8 cellular contexts compared by ENCODE assay signal in genomic region chr14:102525213-102526143, GRCh38. TPM values are rescaled to one million over a fixed set of nuclear protein-coding genes. Genes with fewer than 3 reads are reported as not detected.
DNase-seq lines count a peak whose midpoint lies in the region; ATAC-seq, FAIRE-seq and TF ChIP-seq lines count a peak whose summit lies in the region.

No MANE protein-coding gene starts in this region.

- no peak for TF ChIP-seq CTCF in GM12878 (IDR thresholded peaks at IDR 0.05 in 2 of 3, conservative IDR thresholded peaks at IDR 0.05 in 1 of 3; ENCODE audit: control insufficient read depth in 2 of 3, extremely low read depth in 1 of 3, insufficient read depth in 1 of 3, low read depth in 3 of 3, low read length in 3 of 3)

- peak overlapping the region; percentile 94 for H3K4me3 Mint-ChIP-seq in activated CD4-positive, alpha-beta T cell treated with anti-CD3 and anti-CD28 coated beads, Interleukin-2, amount 10 ng/mL, durations not matched to agents 24 days and 14 days

- peaks cover 1% of the 10 kb centered on the region for H3K36me3 Mint-ChIP-seq in activated CD4-positive, alpha-beta T cell treated with anti-CD3 and anti-CD28 coated beads, Interleukin-2, amount 10 ng/mL, durations not matched to agents 24 days and 14 days (ENCODE audit: low read depth)

- H3K79me2 ChIP-seq in GM12878 (ENCODE audit: control insufficient read depth, insufficient read depth, low read length) = no peaks in the 10 kb centered on the region

- CTCF ChIA-PET in GM12878 (lab: Yijun Ruan, JAX) = interaction anchor here (0.5 to 3.4 kb wide), 32 partner anchors 9 to 866 kb away, joined by 3 to 25 read pairs (median 4); partner anchors contain the start of genes MOK and ZNF839

- TF ChIP-seq POLR2A in GM12878 (IDR thresholded peaks at IDR 0.05; ENCODE audit: low read depth, low read length) = no peak

- peak overlapping the region; percentile 88 for H3K4me2 ChIP-seq in GM12878 (ENCODE audit: control insufficient read depth, insufficient read depth)

- H3K4me1 Mint-ChIP-seq in activated CD4-positive, alpha-beta T cell treated with anti-CD3 and anti-CD28 coated beads, Interleukin-2, amount 10 ng/mL, durations not matched to agents 24 days and 14 days = peaks cover 26% of the 10 kb centered on the region

- peak overlapping the region; percentile 43 for H3K27ac ChIP-seq in GM12878 (ENCODE audit: control insufficient read depth, insufficient read depth)
- peak overlapping the region; percentile 44 for H3K27ac ChIP-seq in iPS-20b (ENCODE audit: low read length)
- peak overlapping the region; percentile 45 for H3K27ac ChIP-seq in skeletal muscle tissue (ENCODE audit: low read depth, low read length)

- H3K4me3 ChIP-seq in GM12878 (peak overlapping the region; percentile 84), iPS-20b (ENCODE audit: low read length) (peak overlapping the region; percentile 90), skeletal muscle tissue (ENCODE audit: low read length in 3 of 3) (peak overlapping the region; percentile 82 to 94 (median 91))

- SMC1A ChIA-PET in GM12878 (lab: Charles Lee; ENCODE audit: uncharacterized antibody, unreplicated experiment) = interaction anchor here (0.7 to 3.5 kb wide), 19 partner anchors 34 to 316 kb away, joined by 3 to 20 read pairs (median 4); no protein-coding TSS in a partner anchor

- FAIRE-seq in GM12878 (lab: Jason Lieb, UNC) = no peak

- peak; percentile 26 for ATAC-seq in HG02938 (IDR thresholded peaks at IDR 0.05; ENCODE audit: unreplicated experiment)
- peak; percentile 70 for ATAC-seq in GM12878

- H3K27me3 ChIP-seq in GM12878 (replicated peaks in 1 of 2; ENCODE audit: control insufficient read depth in 2 of 2, insufficient read depth in 2 of 2, low read length in 1 of 2) = no peaks in the 10 kb centered on the region
- no peaks in the 10 kb centered on the region for H3K27me3 ChIP-seq in iPS-20b (ENCODE audit: insufficient read depth, low read length)
- no peaks in the 10 kb centered on the region for H3K27me3 ChIP-seq in skeletal muscle tissue (ENCODE audit: control insufficient read depth in 3 of 3, insufficient read depth in 3 of 3, low read length in 3 of 3)

- peak overlapping the region; percentile 54; the same call in 1 of the 2 replicates for H3K9ac ChIP-seq in GM12878 (ENCODE audit: control insufficient read depth, insufficient read depth, low read length)
- H3K9ac ChIP-seq in iPS-20b (ENCODE audit: low read depth, low read length) = peak overlapping the region; percentile 79; the same call in 1 of the 2 replicates
- peak overlapping the region; percentile 60 to 84 (median 83) for H3K9ac ChIP-seq in skeletal muscle tissue (ENCODE audit: low read depth in 1 of 3, low read length in 3 of 3)

- RAD21 ChIA-PET in GM12878 (lab: Charles Lee; ENCODE audit: unreplicated experiment) = interaction anchor here (0.7 to 2.7 kb wide), 16 partner anchors 39 to 376 kb away, joined by 3 to 16 read pairs (median 4); no protein-coding TSS in a partner anchor

- no peaks in the 10 kb centered on the region for H4K20me1 ChIP-seq in GM12878 (ENCODE audit: control insufficient read depth, insufficient read depth)

- POLR2A ChIA-PET in GM12878 (lab: Charles Lee) = interaction anchor here (0.7 to 1.2 kb wide), 3 partner anchors 66 to 255 kb away, joined by 4 to 6 read pairs (median 4); no protein-coding TSS in a partner anchor

- H3K36me3 ChIP-seq in GM12878 (ENCODE audit: control insufficient read depth in 2 of 2, insufficient read depth in 2 of 2, low read length in 1 of 2) = no peaks in the 10 kb centered on the region
- H3K36me3 ChIP-seq in iPS-20b (ENCODE audit: insufficient read depth, low read depth, low read length) = no peaks in the 10 kb centered on the region
- no peaks in the 10 kb centered on the region for H3K36me3 ChIP-seq in skeletal muscle tissue (ENCODE audit: control insufficient read depth in 3 of 3, insufficient read depth in 3 of 3, low read length in 3 of 3)

- no peak for TF ChIP-seq EP300 in GM12878 (IDR thresholded peaks at IDR 0.05; ENCODE audit: borderline replicate concordance in 1 of 2, control insufficient read depth in 1 of 2, low read depth in 2 of 2, low read length in 2 of 2)

- H3K27me3 Mint-ChIP-seq in activated CD4-positive, alpha-beta T cell treated with anti-CD3 and anti-CD28 coated beads, Interleukin-2, amount 10 ng/mL, durations not matched to agents 24 days and 14 days = no peaks in the 10 kb centered on the region

- no peaks in the 10 kb centered on the region for H3K9me3 Mint-ChIP-seq in activated CD4-positive, alpha-beta T cell treated with anti-CD3 and anti-CD28 coated beads, Interleukin-2, amount 10 ng/mL, durations not matched to agents 24 days and 14 days

- no peak for TF ChIP-seq RAD21 in GM12878 (IDR thresholded peaks at IDR 0.05; ENCODE audit: insufficient read depth, low read depth, low read length)

- intact Hi-C loops in activated CD4-positive, alpha-beta T cell treated with anti-CD3 and anti-CD28 coated beads, Interleukin-2, amount 10 ng/mL, durations not matched to agents 24 days and 14 days (cut with micrococcal nuclease) = loop anchor here (1.0 to 2.0 kb wide), 3 partner anchors 67 to 209 kb away; partner anchors contain the start of genes CINP, RCOR1 and TECPR2
- intact Hi-C loops in GM12878 (cut with micrococcal nuclease; ENCODE audit: unreplicated experiment) = loop anchor here (2.0 to 10.0 kb wide), 3 partner anchors 67 to 389 kb away; partner anchors contain the start of genes RCOR1 and TRAF3

- DNase-seq in activated CD4-positive, alpha-beta T cell treated with anti-CD3 and anti-CD28 coated beads, Interleukin-2, amount 10 ng/mL, durations not matched to agents 24 days and 14 days = peak; percentile 82
- DNase-seq in activated CD4-positive, alpha-beta T cell treated with anti-CD3 and anti-CD28 coated beads, Interleukin-2, amount 50 U/mL, for 1 hour = no peak
- peak; percentile 72 for DNase-seq in NCI-H748 treated with DMSO at 0.1 percent for 48 hours (lab: John Stamatoyannopoulos, UW)
- DNase-seq in GM12878 (ENCODE audit: low read depth, low spot score) = peak; percentile 27
- DNase-seq in NCI-H1048 (lab: John Stamatoyannopoulos, UW) = no peak

- in situ Hi-C loops in GM12878 (cut with MboI) = no loop called here

- no TSS peak for BruUV-seq in GM12878 (replicated peaks; lab: Mats Ljungman, UMichigan)

- H2AFZ ChIP-seq in GM12878 (ENCODE audit: control insufficient read depth, low read depth, low read length) = peak overlapping the region; percentile 59

- H3K4me1 ChIP-seq in GM12878 (ENCODE audit: control insufficient read depth, insufficient read depth, low read length) = no peaks in the 10 kb centered on the region; the same call in 1 of the 2 replicates
- H3K4me1 ChIP-seq in iPS-20b (ENCODE audit: insufficient read depth, low read length) = 0 out of 2 replicates have a peak, but pooled peaks cover 5% of the 10 kb centered on the region
- peaks cover 9 to 16% (median 13%) of the 10 kb centered on the region in 3 donors for H3K4me1 ChIP-seq in skeletal muscle tissue (ENCODE audit: control insufficient read depth in 3 of 3, insufficient read depth in 3 of 3, low read length in 3 of 3)

- WGBS in GM12878 (ENCODE audit: insufficient coverage, insufficient replicate concordance, low lambda C conversion rate, missing lambda C conversion rate) = 34% methylated on average over 18 of the region's 18 CpGs

- no peaks in the 10 kb centered on the region for H3K9me3 ChIP-seq in GM12878 (replicated peaks; ENCODE audit: control insufficient read depth, insufficient read depth, low read length)
- no peaks in the 10 kb centered on the region for H3K9me3 ChIP-seq in iPS-20b (ENCODE audit: insufficient read depth, low read depth, low read length)
- H3K9me3 ChIP-seq in skeletal muscle tissue (ENCODE audit: control insufficient read depth in 3 of 3, low read length in 3 of 3) = no peaks in the 10 kb centered on the region

- H3K27ac Mint-ChIP-seq in activated CD4-positive, alpha-beta T cell treated with anti-CD3 and anti-CD28 coated beads, Interleukin-2, amount 10 ng/mL, durations not matched to agents 24 days and 14 days = peak overlapping the region; percentile 93

TF ChIP-seq in GM12878, 131 proteins besides CTCF, POLR2A, EP300 and RAD21 (continues in another document):
- TF ChIP-seq NBN (IDR thresholded peaks at IDR 0.05) (0 out of 2 replicates have a peak, but pooled peaks have one; percentile 75), MTA2 (IDR thresholded peaks at IDR 0.05; ENCODE audit: low read depth) (peak; percentile 13; the same call in 1 of the 2 replicates), MLLT1 (IDR thresholded peaks at IDR 0.05) (peak; percentile 61; the same call in 1 of the 2 replicates)

RNA-seq across cellular contexts. Expression of gene ANKRD9, which starts 15.9 kb away (rescaled TPM):
- total RNA-seq in activated CD4-positive, alpha-beta T cell treated with anti-CD3 and anti-CD28 coated beads, Interleukin-2, amount 10 ng/mL, durations not matched to agents 24 days and 14 days = 14.6 and 16.5 TPM in 2 replicates
- 1.9 and 2.2 TPM in 2 replicates for total RNA-seq in GM12878 (2013; cell fraction: nucleolus; rRNA removed)
- total RNA-seq in GM12878 (2014; rRNA removed) (1.8 and 3.3 TPM in 2 replicates), GM12878 (2014; rRNA removed; fragmentation: Illumina TruSeq; extraction: Trizol) (0.54 and 0.78 TPM in 2 replicates), GM12878 (2021) (3.6 and 4.4 TPM in 2 replicates), skeletal muscle tissue (9.4 TPM)
- polyA plus RNA-seq in GM12878 (2011; ENCODE audit: low read depth) = 0.45 TPM
- polyA plus RNA-seq in GM12878 (2011; rRNA removed) (0.33 and 0.43 TPM in 2 replicates), GM12878 (2014; fragmentation: Illumina TruSeq; extraction: Trizol) (0.30 and 0.43 TPM in 2 replicates), GM12878 (2014; fragmentation: Nextera tagmentation; extraction: Ambion mirVana) (under 1 TPM; 0.03 to 0.04 TPM), GM12878 (2014; rRNA removed) (3.2 and 3.4 TPM in 2 replicates), GM12878 (2016; fragmentation: Nextera tagmentation; extraction: Ambion mirVana) (under 1 TPM; 0.44 to 0.74 TPM)
- polyA plus RNA-seq in GM12878 (2011; cell fraction: cytosol; rRNA removed) = 0.58 and 1.0 TPM in 2 replicates
- polyA plus RNA-seq in GM12878 (2011; cell fraction: nucleus; rRNA removed) = 2.4 and 2.8 TPM in 2 replicates
- 1.4 and 2.2 TPM in 2 replicates for polyA plus RNA-seq in GM12878 (2012)
- polyA minus RNA-seq in GM12878 (2011; rRNA and poly(A)+ RNA removed) = 0.26 and 0.29 TPM in 2 replicates
- polyA minus RNA-seq in GM12878 (2011; cell fraction: cytosol; rRNA and poly(A)+ RNA removed) = 0.80 and 1.7 TPM in 2 replicates
- polyA minus RNA-seq in GM12878 (2011; cell fraction: nucleus; rRNA and poly(A)+ RNA removed) = 0.36 and 0.86 TPM in 2 replicates

Comparison
In these comparisons a context has a peak if more than half of its experiments do, and no peak if none do; other contexts are left out.
1. DNase-seq: peak in activated CD4-positive, alpha-beta T cell treated with anti-CD3 and anti-CD28 coated beads, Interleukin-2, amount 10 ng/mL, durations not matched to agents 24 days and 14 days (single experiment), NCI-H748 treated with DMSO at 0.1 percent for 48 hours (single experiment) and GM12878 (single experiment); none in activated CD4-positive, alpha-beta T cell treated with anti-CD3 and anti-CD28 coated beads, Interleukin-2, amount 50 U/mL, for 1 hour (single experiment) and NCI-H1048 (single experiment).
2. Peak in every context shown above with its lines, with median percentiles within 50 percentile points of each other: H3K27ac ChIP-seq, H3K4me3 ChIP-seq and H3K9ac ChIP-seq.